In the genomic region with DNA sequence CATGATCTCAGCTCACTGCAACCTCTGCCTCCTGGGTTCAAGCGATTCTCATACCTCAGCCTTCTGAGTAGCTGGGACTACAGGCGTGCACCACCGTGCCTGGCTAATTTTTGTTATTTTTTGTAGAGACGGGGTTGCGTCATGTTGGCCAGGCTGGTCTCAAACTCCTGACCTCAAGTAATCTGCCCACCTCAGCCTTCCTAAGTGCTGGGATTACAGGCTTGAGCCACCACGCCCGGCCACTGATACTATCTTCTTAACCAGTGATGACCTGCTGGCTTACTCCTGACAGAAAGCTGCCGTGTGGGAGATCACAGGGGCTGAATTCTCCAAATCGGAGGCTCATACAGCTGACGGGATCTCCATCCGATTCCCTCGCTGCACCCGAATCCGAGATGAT, we compare ENCODE assay signal across 1 cellular context. TPM values are rescaled to one million over a fixed set of nuclear protein-coding genes. Genes with fewer than 3 reads are reported as not detected.
"Had no signal": no experiment of that assay in that cellular context is flagged by ENCODE, and none has a peak within 500 bp of the region (broad histone marks: within the 10 kb centered on the region; RNA-seq: fewer than 3 reads in every experiment).

No MANE protein-coding gene starts in this region.

RNA-seq across cellular contexts. Expression of a gene that starts 39.7 kb away (rescaled TPM):
- total RNA-seq: ascending aorta had no signal
